In the genomic region with DNA sequence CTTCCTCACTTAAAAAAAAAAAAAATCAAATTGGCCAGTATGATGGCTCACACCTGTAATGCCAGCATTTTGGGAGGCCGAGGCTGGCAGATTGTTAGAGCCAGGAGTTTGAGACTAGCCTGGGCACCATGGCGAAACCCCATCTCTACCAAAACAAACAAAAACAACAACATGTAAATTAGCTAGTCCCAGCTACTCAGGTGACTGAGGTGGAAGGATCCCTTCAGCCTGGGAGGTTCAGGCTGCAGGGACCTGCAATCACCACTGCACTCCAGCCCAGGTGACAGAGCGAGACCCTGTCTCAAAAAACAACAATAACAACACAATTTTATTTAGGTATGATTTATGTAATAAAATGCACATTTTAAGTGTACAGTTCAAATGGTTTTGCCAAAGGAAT, we compare ENCODE assay signal across 2 cellular contexts.
TF ChIP-seq lines count a peak whose summit lies in the region.

No MANE protein-coding gene starts in this region.

TF ChIP-seq in GM23338, 12 proteins besides CTCF, POLR2A, EP300 and RAD21 (continues in another document):
- TF ChIP-seq, protein P1, sequence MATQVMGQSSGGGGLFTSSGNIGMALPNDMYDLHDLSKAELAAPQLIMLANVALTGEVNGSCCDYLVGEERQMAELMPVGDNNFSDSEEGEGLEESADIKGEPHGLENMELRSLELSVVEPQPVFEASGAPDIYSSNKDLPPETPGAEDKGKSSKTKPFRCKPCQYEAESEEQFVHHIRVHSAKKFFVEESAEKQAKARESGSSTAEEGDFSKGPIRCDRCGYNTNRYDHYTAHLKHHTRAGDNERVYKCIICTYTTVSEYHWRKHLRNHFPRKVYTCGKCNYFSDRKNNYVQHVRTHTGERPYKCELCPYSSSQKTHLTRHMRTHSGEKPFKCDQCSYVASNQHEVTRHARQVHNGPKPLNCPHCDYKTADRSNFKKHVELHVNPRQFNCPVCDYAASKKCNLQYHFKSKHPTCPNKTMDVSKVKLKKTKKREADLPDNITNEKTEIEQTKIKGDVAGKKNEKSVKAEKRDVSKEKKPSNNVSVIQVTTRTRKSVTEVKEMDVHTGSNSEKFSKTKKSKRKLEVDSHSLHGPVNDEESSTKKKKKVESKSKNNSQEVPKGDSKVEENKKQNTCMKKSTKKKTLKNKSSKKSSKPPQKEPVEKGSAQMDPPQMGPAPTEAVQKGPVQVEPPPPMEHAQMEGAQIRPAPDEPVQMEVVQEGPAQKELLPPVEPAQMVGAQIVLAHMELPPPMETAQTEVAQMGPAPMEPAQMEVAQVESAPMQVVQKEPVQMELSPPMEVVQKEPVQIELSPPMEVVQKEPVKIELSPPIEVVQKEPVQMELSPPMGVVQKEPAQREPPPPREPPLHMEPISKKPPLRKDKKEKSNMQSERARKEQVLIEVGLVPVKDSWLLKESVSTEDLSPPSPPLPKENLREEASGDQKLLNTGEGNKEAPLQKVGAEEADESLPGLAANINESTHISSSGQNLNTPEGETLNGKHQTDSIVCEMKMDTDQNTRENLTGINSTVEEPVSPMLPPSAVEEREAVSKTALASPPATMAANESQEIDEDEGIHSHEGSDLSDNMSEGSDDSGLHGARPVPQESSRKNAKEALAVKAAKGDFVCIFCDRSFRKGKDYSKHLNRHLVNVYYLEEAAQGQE (IDR thresholded peaks at IDR 0.05; ENCODE audit: unreplicated experiment), result no peak
- TF ChIP-seq STAT1 (IDR thresholded peaks at IDR 0.05; ENCODE audit: unreplicated experiment) (no peak), ZNF331 (CRISPR knock-in tag; IDR thresholded peaks at IDR 0.05; ENCODE audit: low read depth) (no peak), POLR2AphosphoS5 (IDR thresholded peaks at IDR 0.05; ENCODE audit: low read depth) (no peak), CREB1 (CRISPR knock-in tag; IDR thresholded peaks at IDR 0.05; ENCODE audit: low read depth) (no peak), JUNB (IDR thresholded peaks at IDR 0.05; ENCODE audit: unreplicated experiment) (no peak), NANOG (IDR thresholded peaks at IDR 0.05; ENCODE audit: borderline replicate concordance) (no peak), EZH2 (IDR thresholded peaks at IDR 0.05; ENCODE audit: low read depth, unreplicated experiment) (no peak), EZH2phosphoT487 (IDR thresholded peaks at IDR 0.05; ENCODE audit: unreplicated experiment) (no peak), ZNF114 (CRISPR knock-in tag; IDR thresholded peaks at IDR 0.05) (no peak)
- TF ChIP-seq, protein P2, sequence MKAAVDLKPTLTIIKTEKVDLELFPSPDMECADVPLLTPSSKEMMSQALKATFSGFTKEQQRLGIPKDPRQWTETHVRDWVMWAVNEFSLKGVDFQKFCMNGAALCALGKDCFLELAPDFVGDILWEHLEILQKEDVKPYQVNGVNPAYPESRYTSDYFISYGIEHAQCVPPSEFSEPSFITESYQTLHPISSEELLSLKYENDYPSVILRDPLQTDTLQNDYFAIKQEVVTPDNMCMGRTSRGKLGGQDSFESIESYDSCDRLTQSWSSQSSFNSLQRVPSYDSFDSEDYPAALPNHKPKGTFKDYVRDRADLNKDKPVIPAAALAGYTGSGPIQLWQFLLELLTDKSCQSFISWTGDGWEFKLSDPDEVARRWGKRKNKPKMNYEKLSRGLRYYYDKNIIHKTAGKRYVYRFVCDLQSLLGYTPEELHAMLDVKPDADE (IDR thresholded peaks at IDR 0.05), result no peak

TF ChIP-seq in WTC11, 78 proteins besides CTCF, POLR2A, EP300 and RAD21 (continued from another document):
- TF ChIP-seq, protein P3, sequence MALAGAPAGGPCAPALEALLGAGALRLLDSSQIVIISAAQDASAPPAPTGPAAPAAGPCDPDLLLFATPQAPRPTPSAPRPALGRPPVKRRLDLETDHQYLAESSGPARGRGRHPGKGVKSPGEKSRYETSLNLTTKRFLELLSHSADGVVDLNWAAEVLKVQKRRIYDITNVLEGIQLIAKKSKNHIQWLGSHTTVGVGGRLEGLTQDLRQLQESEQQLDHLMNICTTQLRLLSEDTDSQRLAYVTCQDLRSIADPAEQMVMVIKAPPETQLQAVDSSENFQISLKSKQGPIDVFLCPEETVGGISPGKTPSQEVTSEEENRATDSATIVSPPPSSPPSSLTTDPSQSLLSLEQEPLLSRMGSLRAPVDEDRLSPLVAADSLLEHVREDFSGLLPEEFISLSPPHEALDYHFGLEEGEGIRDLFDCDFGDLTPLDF (CRISPR knock-in tag; IDR thresholded peaks at IDR 0.05), result no peak
- TF ChIP-seq FOXK1 (CRISPR knock-in tag; IDR thresholded peaks at IDR 0.05) (no peak), NFATC4 (CRISPR knock-in tag; IDR thresholded peaks at IDR 0.05) (no peak), SP1 (CRISPR knock-in tag; conservative IDR thresholded peaks at IDR 0.05) (no peak), ZBTB21 (CRISPR knock-in tag; IDR thresholded peaks at IDR 0.05; ENCODE audit: borderline replicate concordance) (no peak)
- TF ChIP-seq, protein P4, sequence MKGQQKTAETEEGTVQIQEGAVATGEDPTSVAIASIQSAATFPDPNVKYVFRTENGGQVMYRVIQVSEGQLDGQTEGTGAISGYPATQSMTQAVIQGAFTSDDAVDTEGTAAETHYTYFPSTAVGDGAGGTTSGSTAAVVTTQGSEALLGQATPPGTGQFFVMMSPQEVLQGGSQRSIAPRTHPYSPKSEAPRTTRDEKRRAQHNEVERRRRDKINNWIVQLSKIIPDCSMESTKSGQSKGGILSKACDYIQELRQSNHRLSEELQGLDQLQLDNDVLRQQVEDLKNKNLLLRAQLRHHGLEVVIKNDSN (CRISPR knock-in tag; IDR thresholded peaks at IDR 0.05), result no peak
- TF ChIP-seq, protein P5, sequence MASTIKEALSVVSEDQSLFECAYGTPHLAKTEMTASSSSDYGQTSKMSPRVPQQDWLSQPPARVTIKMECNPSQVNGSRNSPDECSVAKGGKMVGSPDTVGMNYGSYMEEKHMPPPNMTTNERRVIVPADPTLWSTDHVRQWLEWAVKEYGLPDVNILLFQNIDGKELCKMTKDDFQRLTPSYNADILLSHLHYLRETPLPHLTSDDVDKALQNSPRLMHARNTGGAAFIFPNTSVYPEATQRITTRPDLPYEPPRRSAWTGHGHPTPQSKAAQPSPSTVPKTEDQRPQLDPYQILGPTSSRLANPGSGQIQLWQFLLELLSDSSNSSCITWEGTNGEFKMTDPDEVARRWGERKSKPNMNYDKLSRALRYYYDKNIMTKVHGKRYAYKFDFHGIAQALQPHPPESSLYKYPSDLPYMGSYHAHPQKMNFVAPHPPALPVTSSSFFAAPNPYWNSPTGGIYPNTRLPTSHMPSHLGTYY (CRISPR knock-in tag; IDR thresholded peaks at IDR 0.05), result no peak
- TF ChIP-seq, protein P6, sequence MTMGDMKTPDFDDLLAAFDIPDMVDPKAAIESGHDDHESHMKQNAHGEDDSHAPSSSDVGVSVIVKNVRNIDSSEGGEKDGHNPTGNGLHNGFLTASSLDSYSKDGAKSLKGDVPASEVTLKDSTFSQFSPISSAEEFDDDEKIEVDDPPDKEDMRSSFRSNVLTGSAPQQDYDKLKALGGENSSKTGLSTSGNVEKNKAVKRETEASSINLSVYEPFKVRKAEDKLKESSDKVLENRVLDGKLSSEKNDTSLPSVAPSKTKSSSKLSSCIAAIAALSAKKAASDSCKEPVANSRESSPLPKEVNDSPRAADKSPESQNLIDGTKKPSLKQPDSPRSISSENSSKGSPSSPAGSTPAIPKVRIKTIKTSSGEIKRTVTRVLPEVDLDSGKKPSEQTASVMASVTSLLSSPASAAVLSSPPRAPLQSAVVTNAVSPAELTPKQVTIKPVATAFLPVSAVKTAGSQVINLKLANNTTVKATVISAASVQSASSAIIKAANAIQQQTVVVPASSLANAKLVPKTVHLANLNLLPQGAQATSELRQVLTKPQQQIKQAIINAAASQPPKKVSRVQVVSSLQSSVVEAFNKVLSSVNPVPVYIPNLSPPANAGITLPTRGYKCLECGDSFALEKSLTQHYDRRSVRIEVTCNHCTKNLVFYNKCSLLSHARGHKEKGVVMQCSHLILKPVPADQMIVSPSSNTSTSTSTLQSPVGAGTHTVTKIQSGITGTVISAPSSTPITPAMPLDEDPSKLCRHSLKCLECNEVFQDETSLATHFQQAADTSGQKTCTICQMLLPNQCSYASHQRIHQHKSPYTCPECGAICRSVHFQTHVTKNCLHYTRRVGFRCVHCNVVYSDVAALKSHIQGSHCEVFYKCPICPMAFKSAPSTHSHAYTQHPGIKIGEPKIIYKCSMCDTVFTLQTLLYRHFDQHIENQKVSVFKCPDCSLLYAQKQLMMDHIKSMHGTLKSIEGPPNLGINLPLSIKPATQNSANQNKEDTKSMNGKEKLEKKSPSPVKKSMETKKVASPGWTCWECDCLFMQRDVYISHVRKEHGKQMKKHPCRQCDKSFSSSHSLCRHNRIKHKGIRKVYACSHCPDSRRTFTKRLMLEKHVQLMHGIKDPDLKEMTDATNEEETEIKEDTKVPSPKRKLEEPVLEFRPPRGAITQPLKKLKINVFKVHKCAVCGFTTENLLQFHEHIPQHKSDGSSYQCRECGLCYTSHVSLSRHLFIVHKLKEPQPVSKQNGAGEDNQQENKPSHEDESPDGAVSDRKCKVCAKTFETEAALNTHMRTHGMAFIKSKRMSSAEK (CRISPR knock-in tag; IDR thresholded peaks at IDR 0.05; ENCODE audit: borderline replicate concordance), result no peak
